In the genomic region with DNA sequence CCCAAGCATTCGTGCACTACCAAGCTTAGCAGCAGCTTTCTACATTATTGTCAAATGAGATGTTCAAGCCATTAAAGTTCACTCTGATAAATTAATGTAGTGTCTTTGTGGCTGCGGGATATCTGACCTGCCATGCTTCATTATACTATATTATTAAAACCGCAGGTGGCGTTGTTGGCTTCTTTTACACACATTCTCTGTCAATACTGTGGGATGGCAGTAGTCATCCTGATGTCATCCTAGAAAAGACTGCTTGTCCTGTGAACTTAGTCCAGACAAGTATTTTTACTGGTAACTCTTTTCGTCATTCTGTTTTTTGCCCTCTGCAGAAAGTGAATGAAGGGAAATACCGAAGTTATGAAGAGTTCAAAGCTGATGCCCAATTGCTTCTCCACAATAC, we compare ENCODE assay signal across 17 cellular contexts.
DNase-seq lines count a peak whose midpoint lies in the region; TF ChIP-seq lines count a peak whose summit lies in the region.
"Had no signal": no experiment of that assay in that cellular context is flagged by ENCODE, and none has a peak within 500 bp of the region (broad histone marks: within the 10 kb centered on the region; RNA-seq: fewer than 3 reads in every experiment).

No MANE protein-coding gene starts in this region.

- H3K27ac ChIP-seq in ACC112 (ENCODE audit: low read depth, low read length) (peak overlapping the region; percentile 14), OCI-LY7 (ENCODE audit: low read depth, low read length, poor library complexity, severe bottlenecking) (no peak overlapping the region), right atrium auricular region (no peak overlapping the region)
- H3K27ac ChIP-seq: heart right ventricle had no signal

- no peak overlapping the region for H3K4me2 ChIP-seq in OCI-LY7 (ENCODE audit: low read length)
- H3K4me2 ChIP-seq: SK-N-SH had no signal

- CTCF ChIA-PET in OCI-LY7 (lab: Charles Lee; ENCODE audit: unreplicated experiment): no interaction called here

- no TSS peak for BruUV-seq in OCI-LY7 (replicated peaks; lab: Mats Ljungman, UMichigan)

- no peaks in the 10 kb centered on the region for H3K9me2 ChIP-seq in OCI-LY7 (ENCODE audit: insufficient read depth, low read length)
- H3K9me2 ChIP-seq: SK-N-SH had no signal

- POLR2A ChIA-PET in OCI-LY7 (lab: Charles Lee): no interaction called here

- H3K4me3 ChIP-seq in ACC112 (ENCODE audit: low read depth, low read length) (no peak overlapping the region), OCI-LY7 (ENCODE audit: low read depth, low read length, poor library complexity, severe bottlenecking) (no peak overlapping the region), fibroblast of mammary gland (ENCODE audit: control insufficient read depth, low read depth, low read length) (no peak overlapping the region), right atrium auricular region (no peak overlapping the region)
- H3K4me3 ChIP-seq: heart right ventricle had no signal

- H3K36me3 ChIP-seq in ACC112 (ENCODE audit: insufficient read depth, low read length) (no peaks in the 10 kb centered on the region), OCI-LY7 (ENCODE audit: insufficient read depth, low read length) (no peaks in the 10 kb centered on the region), right atrium auricular region (peaks cover 38% of the 10 kb centered on the region)

- no peaks in the 10 kb centered on the region for H4K20me1 ChIP-seq in OCI-LY7 (ENCODE audit: insufficient read depth, low read length)

- H3K79me2 ChIP-seq in ACC112 (ENCODE audit: control insufficient read depth, insufficient read depth, low read length, unreplicated experiment) (no peaks in the 10 kb centered on the region), OCI-LY7 (ENCODE audit: insufficient read depth, low read depth, low read length) (no peaks in the 10 kb centered on the region)

- intact Hi-C loops in OCI-LY7 (cut with micrococcal nuclease; ENCODE audit: unreplicated experiment): no loop called here

- H3K27me3 ChIP-seq in ACC112 (ENCODE audit: insufficient read depth, low read length) (no peaks in the 10 kb centered on the region), right atrium auricular region (no peaks in the 10 kb centered on the region)
- H3K27me3 ChIP-seq: heart right ventricle had no signal

- DNase-seq in HCEC 1CT: peak; percentile 34
- DNase-seq in OCI-LY7 (ENCODE audit: low spot score): peak; percentile 53
- DNase-seq in fibroblast of mammary gland (ENCODE audit: low read depth): peak; percentile 59
- DNase-seq in nucleus accumbens (lab: John Stamatoyannopoulos, UW): no peak
- no peak for DNase-seq in OCI-M1 (lab: John Stamatoyannopoulos, UW)
- DNase-seq in GM20000 (ENCODE audit: low spot score): no peak
- DNase-seq in right atrium auricular region (ENCODE audit: low spot score): no peak
- DNase-seq: activated naive CD4-positive, alpha-beta T cell treated with Interleukin-2 at 50 U/mL for 16 hours; C1 segment of cervical spinal cord; GF-D8; heart right ventricle; left colon; naive B cell; NCI-H82; SK-N-SH; stimulated activated CD4-positive, alpha-beta T cell treated with anti-CD3 and anti-CD28 coated beads, Interleukin-4, amount 100 ng/mL, for 1 hour had no signal

- no peaks in the 10 kb centered on the region for H3K9me3 ChIP-seq in OCI-LY7 (ENCODE audit: low read length)
- H3K9me3 ChIP-seq in right atrium auricular region: no peaks in the 10 kb centered on the region
- H3K9me3 ChIP-seq: heart right ventricle, SK-N-SH had no signal

- H2AFZ ChIP-seq in ACC112 (ENCODE audit: low read length, unreplicated experiment): no peak overlapping the region
- H2AFZ ChIP-seq in OCI-LY7 (ENCODE audit: low read length): no peak overlapping the region

- peak; percentile 73 for TF ChIP-seq CTCF in OCI-LY7 (conservative IDR thresholded peaks at IDR 0.05; ENCODE audit: low read length)
- no peak for TF ChIP-seq CTCF in fibroblast of mammary gland (conservative IDR thresholded peaks at IDR 0.05; ENCODE audit: control insufficient read depth, insufficient read depth, low read depth, low read length)
- TF ChIP-seq CTCF in GM20000 (IDR thresholded peaks at IDR 0.05; ENCODE audit: extremely low read depth, missing control alignments): no peak
- no peak for TF ChIP-seq CTCF in right atrium auricular region (IDR thresholded peaks at IDR 0.05)

- H3K4me1 ChIP-seq in ACC112 (ENCODE audit: control insufficient read depth, insufficient read depth, low read length, unreplicated experiment) (no peaks in the 10 kb centered on the region), OCI-LY7 (ENCODE audit: insufficient read depth, low read length, poor library complexity, severe bottlenecking) (peaks cover 5% of the 10 kb centered on the region), right atrium auricular region (no peaks in the 10 kb centered on the region)

Comparison
In these comparisons a context has a peak if more than half of its experiments do, and no peak if none do; other contexts are left out.
1. DNase-seq: peak in HCEC 1CT (single experiment), OCI-LY7 (single experiment) and fibroblast of mammary gland (single experiment); none in nucleus accumbens (0 of 56), OCI-M1 (single experiment), GM20000 (single experiment) and right atrium auricular region (single experiment).